ENCODE assay signal across 1 cellular context in the genomic region with DNA sequence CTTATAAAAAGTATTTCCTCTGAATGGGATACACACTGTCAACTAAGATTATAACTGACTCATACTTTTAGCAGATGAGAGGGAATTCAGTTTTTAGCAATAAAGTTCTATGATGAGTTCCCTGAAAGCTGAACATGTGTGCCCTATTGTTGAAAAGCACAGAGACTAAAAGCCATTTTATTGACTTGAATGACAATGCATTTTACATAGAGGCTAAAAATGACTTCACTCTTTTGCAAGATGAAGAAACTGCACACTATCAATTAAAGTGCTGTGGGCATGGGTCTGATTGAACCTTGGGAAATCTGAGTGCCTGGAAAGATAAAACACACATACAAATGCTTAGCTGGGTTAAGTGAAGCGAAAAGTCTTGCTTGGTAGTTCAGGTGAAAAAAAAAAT.
TF ChIP-seq lines count a peak whose summit lies in the region.

No MANE protein-coding gene starts in this region.

TF ChIP-seq in GM23338, 12 proteins besides CTCF, POLR2A, EP300 and RAD21 (continued from another document):
- TF ChIP-seq, protein P1, sequence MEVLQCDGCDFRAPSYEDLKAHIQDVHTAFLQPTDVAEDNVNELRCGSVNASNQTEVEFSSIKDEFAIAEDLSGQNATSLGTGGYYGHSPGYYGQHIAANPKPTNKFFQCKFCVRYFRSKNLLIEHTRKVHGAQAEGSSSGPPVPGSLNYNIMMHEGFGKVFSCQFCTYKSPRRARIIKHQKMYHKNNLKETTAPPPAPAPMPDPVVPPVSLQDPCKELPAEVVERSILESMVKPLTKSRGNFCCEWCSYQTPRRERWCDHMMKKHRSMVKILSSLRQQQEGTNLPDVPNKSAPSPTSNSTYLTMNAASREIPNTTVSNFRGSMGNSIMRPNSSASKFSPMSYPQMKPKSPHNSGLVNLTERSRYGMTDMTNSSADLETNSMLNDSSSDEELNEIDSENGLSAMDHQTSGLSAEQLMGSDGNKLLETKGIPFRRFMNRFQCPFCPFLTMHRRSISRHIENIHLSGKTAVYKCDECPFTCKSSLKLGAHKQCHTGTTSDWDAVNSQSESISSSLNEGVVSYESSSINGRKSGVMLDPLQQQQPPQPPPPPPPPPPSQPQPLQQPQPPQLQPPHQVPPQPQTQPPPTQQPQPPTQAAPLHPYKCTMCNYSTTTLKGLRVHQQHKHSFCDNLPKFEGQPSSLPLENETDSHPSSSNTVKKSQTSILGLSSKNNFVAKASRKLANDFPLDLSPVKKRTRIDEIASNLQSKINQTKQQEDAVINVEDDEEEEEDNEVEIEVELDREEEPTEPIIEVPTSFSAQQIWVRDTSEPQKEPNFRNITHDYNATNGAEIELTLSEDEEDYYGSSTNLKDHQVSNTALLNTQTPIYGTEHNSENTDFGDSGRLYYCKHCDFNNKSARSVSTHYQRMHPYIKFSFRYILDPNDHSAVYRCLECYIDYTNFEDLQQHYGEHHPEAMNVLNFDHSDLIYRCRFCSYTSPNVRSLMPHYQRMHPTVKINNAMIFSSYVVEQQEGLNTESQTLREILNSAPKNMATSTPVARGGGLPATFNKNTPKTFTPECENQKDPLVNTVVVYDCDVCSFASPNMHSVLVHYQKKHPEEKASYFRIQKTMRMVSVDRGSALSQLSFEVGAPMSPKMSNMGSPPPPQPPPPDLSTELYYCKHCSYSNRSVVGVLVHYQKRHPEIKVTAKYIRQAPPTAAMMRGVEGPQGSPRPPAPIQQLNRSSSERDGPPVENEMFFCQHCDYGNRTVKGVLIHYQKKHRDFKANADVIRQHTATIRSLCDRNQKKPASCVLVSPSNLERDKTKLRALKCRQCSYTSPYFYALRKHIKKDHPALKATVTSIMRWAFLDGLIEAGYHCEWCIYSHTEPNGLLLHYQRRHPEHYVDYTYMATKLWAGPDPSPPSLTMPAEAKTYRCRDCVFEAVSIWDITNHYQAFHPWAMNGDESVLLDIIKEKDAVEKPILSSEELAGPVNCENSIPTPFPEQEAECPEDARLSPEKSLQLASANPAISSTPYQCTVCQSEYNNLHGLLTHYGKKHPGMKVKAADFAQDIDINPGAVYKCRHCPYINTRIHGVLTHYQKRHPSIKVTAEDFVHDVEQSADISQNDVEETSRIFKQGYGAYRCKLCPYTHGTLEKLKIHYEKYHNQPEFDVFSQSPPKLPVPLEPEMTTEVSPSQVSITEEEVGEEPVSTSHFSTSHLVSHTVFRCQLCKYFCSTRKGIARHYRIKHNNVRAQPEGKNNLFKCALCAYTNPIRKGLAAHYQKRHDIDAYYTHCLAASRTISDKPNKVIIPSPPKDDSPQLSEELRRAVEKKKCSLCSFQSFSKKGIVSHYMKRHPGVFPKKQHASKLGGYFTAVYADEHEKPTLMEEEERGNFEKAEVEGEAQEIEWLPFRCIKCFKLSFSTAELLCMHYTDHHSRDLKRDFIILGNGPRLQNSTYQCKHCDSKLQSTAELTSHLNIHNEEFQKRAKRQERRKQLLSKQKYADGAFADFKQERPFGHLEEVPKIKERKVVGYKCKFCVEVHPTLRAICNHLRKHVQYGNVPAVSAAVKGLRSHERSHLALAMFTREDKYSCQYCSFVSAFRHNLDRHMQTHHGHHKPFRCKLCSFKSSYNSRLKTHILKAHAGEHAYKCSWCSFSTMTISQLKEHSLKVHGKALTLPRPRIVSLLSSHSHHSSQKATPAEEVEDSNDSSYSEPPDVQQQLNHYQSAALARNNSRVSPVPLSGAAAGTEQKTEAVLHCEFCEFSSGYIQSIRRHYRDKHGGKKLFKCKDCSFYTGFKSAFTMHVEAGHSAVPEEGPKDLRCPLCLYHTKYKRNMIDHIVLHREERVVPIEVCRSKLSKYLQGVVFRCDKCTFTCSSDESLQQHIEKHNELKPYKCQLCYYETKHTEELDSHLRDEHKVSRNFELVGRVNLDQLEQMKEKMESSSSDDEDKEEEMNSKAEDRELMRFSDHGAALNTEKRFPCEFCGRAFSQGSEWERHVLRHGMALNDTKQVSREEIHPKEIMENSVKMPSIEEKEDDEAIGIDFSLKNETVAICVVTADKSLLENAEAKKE (CRISPR knock-in tag; IDR thresholded peaks at IDR 0.05): no peak
- no peak for TF ChIP-seq EZH2 (IDR thresholded peaks at IDR 0.05; ENCODE audit: low read depth, unreplicated experiment)
